ENCODE assay signal across 15 cellular contexts in the genomic region with DNA sequence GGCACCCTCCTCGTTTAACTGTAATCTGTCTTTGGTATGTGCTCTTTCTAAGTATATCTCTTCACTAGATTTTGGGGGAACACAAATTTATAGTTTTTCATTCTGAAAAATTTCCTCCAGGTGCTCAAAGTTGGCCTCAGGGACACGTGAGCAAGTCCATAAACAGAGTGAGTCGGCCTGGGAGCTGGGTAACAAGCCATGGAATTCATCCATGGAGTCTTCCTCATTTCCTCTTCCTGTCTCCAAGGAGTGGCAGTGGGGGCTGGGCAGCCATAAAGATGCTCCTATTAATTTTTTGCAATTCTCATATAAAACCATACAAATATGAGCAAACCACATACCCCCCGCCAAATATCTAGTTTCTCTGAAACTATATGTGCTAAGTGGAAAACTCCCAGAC.
DNase-seq lines count a peak whose midpoint lies in the region; TF ChIP-seq lines count a peak whose summit lies in the region.
"Had no signal": no experiment of that assay in that cellular context is flagged by ENCODE, and none has a peak within 500 bp of the region (broad histone marks: within the 10 kb centered on the region; RNA-seq: fewer than 3 reads in every experiment).

No MANE protein-coding gene starts in this region.

- H3K27ac ChIP-seq in ACC112 (ENCODE audit: low read depth, low read length), result peak overlapping the region; percentile 98
- H3K27ac ChIP-seq: BLaER1 had no signal

- H3K4me1 Mint-ChIP-seq in nephron, result peaks cover 88% of the 10 kb centered on the region

- no peaks in the 10 kb centered on the region for H3K27me3 Mint-ChIP-seq in nephron (ENCODE audit: low read depth)

- TF ChIP-seq CTCF in nephron (IDR thresholded peaks at IDR 0.05; ENCODE audit: unreplicated experiment in 3 of 3), result no peak

- H3K36me3 Mint-ChIP-seq in nephron (ENCODE audit: low read depth), result peaks cover 7% of the 10 kb centered on the region

- H3K79me2 ChIP-seq in ACC112 (ENCODE audit: control insufficient read depth, insufficient read depth, low read length, unreplicated experiment), result peaks cover 83% of the 10 kb centered on the region

- H3K4me3 Mint-ChIP-seq in nephron, result peak overlapping the region; percentile 56 to 82 (median 71)

- peak overlapping the region; percentile 80 for H3K4me3 ChIP-seq in ACC112 (ENCODE audit: low read depth, low read length)
- H3K4me3 ChIP-seq: BLaER1 had no signal

- DNase-seq in M059J (ENCODE audit: low read depth), result peak; percentile 64
- peak; percentile 73 for DNase-seq in dermis blood vessel endothelial cell
- DNase-seq in NCI-H128 (lab: John Stamatoyannopoulos, UW; ENCODE audit: unreplicated experiment), result no peak
- DNase-seq in iPS-NIHi11 (ENCODE audit: low spot score), result no peak
- no peak for DNase-seq in Kasumi-1 (lab: John Stamatoyannopoulos, UW)
- no peak for DNase-seq in MV-4-11 (lab: John Stamatoyannopoulos, UW)
- DNase-seq: activated CD4-positive, CD25-positive, alpha-beta regulatory T cell treated with anti-CD3 and anti-CD28 coated beads, Interleukin-2, amount 50 U/mL, for 72 hours; activated effector memory CD4-positive, alpha-beta T cell treated with anti-CD3 and anti-CD28 coated beads, Interleukin-2, amount 50 U/mL, for 16 hours; GF-D8; NCI-H2171 treated with DMSO at 0.1 percent for 48 hours; SHP77 treated with DMSO at 0.1 percent for 48 hours; stimulated activated CD4-positive, alpha-beta T cell treated with anti-CD3 and anti-CD28 coated beads, Interleukin-15, amount 100 ng/mL, for 24 hours had no signal

- no peaks in the 10 kb centered on the region for H3K27me3 ChIP-seq in ACC112 (ENCODE audit: insufficient read depth, low read length)
- H3K27me3 ChIP-seq: BLaER1 had no signal

- peak overlapping the region; percentile 84 to 96 (median 96) for H3K27ac Mint-ChIP-seq in nephron

- no peaks in the 10 kb centered on the region for H3K9me3 Mint-ChIP-seq in nephron

- peaks cover 12% of the 10 kb centered on the region; the same call in 1 of the 2 replicates for H3K36me3 ChIP-seq in ACC112 (ENCODE audit: insufficient read depth, low read length)

- peaks cover 83% of the 10 kb centered on the region for H3K4me1 ChIP-seq in ACC112 (ENCODE audit: control insufficient read depth, insufficient read depth, low read length, unreplicated experiment)

- H2AFZ ChIP-seq in ACC112 (ENCODE audit: low read length, unreplicated experiment), result no peak overlapping the region

Comparison
In these comparisons a context has a peak if more than half of its experiments do, and no peak if none do; other contexts are left out.
1. DNase-seq: peak in M059J (single experiment) and dermis blood vessel endothelial cell (single experiment); none in NCI-H128 (single experiment), iPS-NIHi11 (single experiment), Kasumi-1 (0 of 2) and MV-4-11 (single experiment).